15 cellular contexts compared by ENCODE assay signal in genomic region chr12:129579879-129580278, GRCh38.
DNase-seq lines count a peak whose midpoint lies in the region; ATAC-seq and TF ChIP-seq lines count a peak whose summit lies in the region.
"Had no signal": no experiment of that assay in that cellular context is flagged by ENCODE, and none has a peak within 500 bp of the region (broad histone marks: within the 10 kb centered on the region; RNA-seq: fewer than 3 reads in every experiment).

No MANE protein-coding gene starts in this region.

- no peak overlapping the region for H4K5ac ChIP-seq in H9 (ENCODE audit: insufficient read length, low read depth, low read length)

- H2BK5ac ChIP-seq in H9 (ENCODE audit: insufficient read length, low read length), result no peak overlapping the region
- H2BK5ac ChIP-seq in mesenchymal stem cell (ENCODE audit: low read depth, low read length, poor library complexity, severe bottlenecking), result no peak overlapping the region

- H2BK12ac ChIP-seq in H9 (ENCODE audit: insufficient read length, low read depth, low read length), result no peak overlapping the region
- no peak overlapping the region for H2BK12ac ChIP-seq in mesenchymal stem cell (ENCODE audit: low read length in 2 of 2)

- no peak for ATAC-seq in GM21528 (IDR thresholded peaks at IDR 0.05; ENCODE audit: low FRiP score, unreplicated experiment)
- ATAC-seq: HCT116 had no signal

- H3K4me3 Mint-ChIP-seq in H9 (no peak overlapping the region), endodermal cell (no peak overlapping the region)
- H3K4me3 Mint-ChIP-seq: CD4-positive, alpha-beta memory T cell had no signal

- no peak overlapping the region for H2BK15ac ChIP-seq in H9 (ENCODE audit: low read depth, low read length)
- no peak overlapping the region for H2BK15ac ChIP-seq in mesenchymal stem cell (ENCODE audit: low read depth, poor library complexity, severe bottlenecking)

- H3K14ac ChIP-seq in H9 (ENCODE audit: insufficient read depth, low read length) (no peak overlapping the region), mesenchymal stem cell (ENCODE audit: low read length in 2 of 2) (no peak overlapping the region)

- H4K8ac ChIP-seq in H9 (replicated peaks; ENCODE audit: insufficient read length, low read depth, low read length), result no peak overlapping the region
- H4K8ac ChIP-seq in mesenchymal stem cell (ENCODE audit: low read length), result no peak overlapping the region

- H3K23me2 ChIP-seq in H9 (ENCODE audit: insufficient read length, low read depth, low read length, poor library complexity, severe bottlenecking), result no peaks in the 10 kb centered on the region

- no peak overlapping the region for H2BK20ac ChIP-seq in H9 (ENCODE audit: low read depth, low read length, poor library complexity, severe bottlenecking)

- no peak overlapping the region for H3T11ph ChIP-seq in H9 (ENCODE audit: low read length)

- H3K9me3 Mint-ChIP-seq in H9 (no peaks in the 10 kb centered on the region), endodermal cell (no peaks in the 10 kb centered on the region)

- no CpG with 5 or more reads among the region's 5 CpGs for WGBS in H9 (ENCODE audit: extremely low coverage, insufficient read length, low lambda C conversion rate)
- WGBS in endodermal cell (ENCODE audit: insufficient coverage in 1 of 2, insufficient read length in 1 of 2), 2 experiments, result 75 to 83% methylated on average over 2 to 5 of the region's 5 CpGs
- 80% methylated on average over 5 of the region's 5 CpGs for WGBS in mesenchymal stem cell

- peaks cover 1% of the 10 kb centered on the region; the same call in 1 of the 2 replicates for H3K79me2 ChIP-seq in H9 (ENCODE audit: insufficient read depth, low read length)

- H3K4me3 ChIP-seq in endodermal cell (ENCODE audit: low read length), result no peak overlapping the region
- no peak overlapping the region for H3K4me3 ChIP-seq in mesenchymal stem cell (ENCODE audit: insufficient read depth in 1 of 2, low read depth in 1 of 2, low read length in 2 of 2)
- H3K4me3 ChIP-seq: GM23248 had no signal

- H3K27ac ChIP-seq in H9 (ENCODE audit: insufficient read length, low read depth, low read length) (no peak overlapping the region), endodermal cell (ENCODE audit: low read depth, low read length) (no peak overlapping the region), mesenchymal stem cell (ENCODE audit: low read length, poor library complexity, severe bottlenecking) (no peak overlapping the region)
- H3K27ac ChIP-seq: GM23248 had no signal

- no peak overlapping the region for H2BK120ac ChIP-seq in H9 (ENCODE audit: low read depth, low read length, poor library complexity, severe bottlenecking)
- H2BK120ac ChIP-seq in mesenchymal stem cell (ENCODE audit: low read depth, low read length), result no peak overlapping the region

- H3K36me3 Mint-ChIP-seq in H9 (ENCODE audit: insufficient read depth in 1 of 3, low read depth in 3 of 3) (peaks cover 5 to 8% (median 8%) of the 10 kb centered on the region in 3 experiments), endodermal cell (ENCODE audit: low read depth) (peaks cover 5% of the 10 kb centered on the region)
- H3K36me3 Mint-ChIP-seq: CD4-positive, alpha-beta memory T cell had no signal

- H4K91ac ChIP-seq in H9 (ENCODE audit: insufficient read length, low read depth, low read length), result no peak overlapping the region
- no peak overlapping the region for H4K91ac ChIP-seq in mesenchymal stem cell (ENCODE audit: low read length)

- H3K23ac ChIP-seq in H9 (ENCODE audit: insufficient read length, low read depth, low read length) (no peak overlapping the region), mesenchymal stem cell (ENCODE audit: low read length in 2 of 2) (no peak overlapping the region)

- H3K27me3 ChIP-seq in H9 (ENCODE audit: insufficient read depth, low read length), result no peaks in the 10 kb centered on the region
- H3K27me3 ChIP-seq in endodermal cell (ENCODE audit: control insufficient read depth, insufficient read depth, low read length, poor library complexity, severe bottlenecking), result no peaks in the 10 kb centered on the region
- no peaks in the 10 kb centered on the region for H3K27me3 ChIP-seq in mesenchymal stem cell (ENCODE audit: control insufficient read depth in 1 of 2, insufficient read depth in 1 of 2, low read length in 2 of 2)

- H2AFZ ChIP-seq in H9 (ENCODE audit: low read length) (no peak overlapping the region), mesenchymal stem cell (ENCODE audit: low read depth, low read length) (no peak overlapping the region)
- H2AFZ ChIP-seq: GM23248 had no signal

- no peak overlapping the region for H3K56ac ChIP-seq in H9 (ENCODE audit: insufficient read length, low read depth, low read length)

- H3K4me1 ChIP-seq in H9 (ENCODE audit: insufficient read depth, low read length) (no peaks in the 10 kb centered on the region; the same call in 1 of the 2 replicates), endodermal cell (ENCODE audit: control insufficient read depth, insufficient read depth, low read length) (no peaks in the 10 kb centered on the region), mesenchymal stem cell (ENCODE audit: control insufficient read depth, insufficient read depth, low read depth, low read length) (no peaks in the 10 kb centered on the region)

- no peak for DNase-seq in H9
- no peak for DNase-seq in endodermal cell
- peak; percentile 39 for DNase-seq in iPS-NIHi7 (ENCODE audit: extremely low spot score)
- no peak for DNase-seq in NCI-H2171 treated with DMSO at 0.1 percent for 48 hours (lab: John Stamatoyannopoulos, UW)
- DNase-seq in mesenchymal stem cell, result no peak
- DNase-seq: C1 segment of cervical spinal cord; Calu3; CD4-positive, alpha-beta memory T cell; COR-L47; DMS53; DMS79 treated with DMSO at 0.1 percent for 48 hours; GF-D8; GM23248 had no signal

- H3K9me3 ChIP-seq in H9 (ENCODE audit: control insufficient read depth, low read depth, low read length), result no peaks in the 10 kb centered on the region
- H3K9me3 ChIP-seq in endodermal cell (ENCODE audit: control insufficient read depth, low read length), result no peaks in the 10 kb centered on the region
- peaks cover 16% of the 10 kb centered on the region for H3K9me3 ChIP-seq in mesenchymal stem cell (ENCODE audit: control insufficient read depth, low read length)

- H3K27me3 Mint-ChIP-seq in H9 (ENCODE audit: low read depth), result no peaks in the 10 kb centered on the region
- no peaks in the 10 kb centered on the region for H3K27me3 Mint-ChIP-seq in endodermal cell (ENCODE audit: insufficient read depth)
- H3K27me3 Mint-ChIP-seq: CD4-positive, alpha-beta memory T cell had no signal

- no peak overlapping the region for H2AK5ac ChIP-seq in H9 (ENCODE audit: insufficient read length, low read length)
- H2AK5ac ChIP-seq in mesenchymal stem cell (ENCODE audit: low read length, severe bottlenecking), result no peak overlapping the region

- H3K4me1 Mint-ChIP-seq in H9 (peaks cover 11 to 14% of the 10 kb centered on the region in 2 experiments), endodermal cell (peaks cover 15% of the 10 kb centered on the region)
- H3K4me1 Mint-ChIP-seq: CD4-positive, alpha-beta memory T cell had no signal

- H3K4me2 ChIP-seq in H9 (ENCODE audit: insufficient read depth, insufficient read length, low read length) (no peak overlapping the region), mesenchymal stem cell (ENCODE audit: low read length, poor library complexity, severe bottlenecking) (no peak overlapping the region)

- TF ChIP-seq CTCF in H9 (conservative IDR thresholded peaks at IDR 0.05), result peak; percentile 40; the same call in 2 of the 3 replicates
- peak; percentile 63 for TF ChIP-seq CTCF in endodermal cell (conservative IDR thresholded peaks at IDR 0.05)

- H3K27ac Mint-ChIP-seq in H9 (no peak overlapping the region), endodermal cell (no peak overlapping the region)

- H3K4ac ChIP-seq in H9 (ENCODE audit: low read depth, low read length) (no peak overlapping the region), mesenchymal stem cell (ENCODE audit: low read depth in 1 of 2, low read length in 2 of 2) (no peak overlapping the region)

- H3K79me1 ChIP-seq in H9 (ENCODE audit: insufficient read depth, low read depth, low read length, poor library complexity, severe bottlenecking) (no peaks in the 10 kb centered on the region), mesenchymal stem cell (replicated peaks; ENCODE audit: low read length, poor library complexity, severe bottlenecking) (no peaks in the 10 kb centered on the region)

- H3K36me3 ChIP-seq in endodermal cell (ENCODE audit: control insufficient read depth, insufficient read depth, low read length), result no peaks in the 10 kb centered on the region
- no peaks in the 10 kb centered on the region for H3K36me3 ChIP-seq in mesenchymal stem cell (ENCODE audit: control insufficient read depth in 1 of 2, insufficient read depth in 2 of 2, low read depth in 1 of 2, low read length in 2 of 2)

- no peaks in the 10 kb centered on the region for H4K20me1 ChIP-seq in H9 (ENCODE audit: control insufficient read depth, insufficient read depth, insufficient read length)

- H3K9ac ChIP-seq in H9 (ENCODE audit: extremely low read depth, insufficient read length, low read length), result no peak overlapping the region
- no peak overlapping the region for H3K9ac ChIP-seq in endodermal cell (ENCODE audit: extremely low read depth, low read length, poor library complexity, severe bottlenecking)
- H3K9ac ChIP-seq in mesenchymal stem cell (ENCODE audit: low read length), result no peak overlapping the region
- H3K9ac ChIP-seq: GM23248 had no signal

- no peak overlapping the region for H3K18ac ChIP-seq in H9 (ENCODE audit: insufficient read length, low read depth, low read length)
- no peak overlapping the region for H3K18ac ChIP-seq in mesenchymal stem cell (ENCODE audit: low read depth in 1 of 2, low read length in 2 of 2)
